ENCODE assay signal across 8 cellular contexts in the genomic region with DNA sequence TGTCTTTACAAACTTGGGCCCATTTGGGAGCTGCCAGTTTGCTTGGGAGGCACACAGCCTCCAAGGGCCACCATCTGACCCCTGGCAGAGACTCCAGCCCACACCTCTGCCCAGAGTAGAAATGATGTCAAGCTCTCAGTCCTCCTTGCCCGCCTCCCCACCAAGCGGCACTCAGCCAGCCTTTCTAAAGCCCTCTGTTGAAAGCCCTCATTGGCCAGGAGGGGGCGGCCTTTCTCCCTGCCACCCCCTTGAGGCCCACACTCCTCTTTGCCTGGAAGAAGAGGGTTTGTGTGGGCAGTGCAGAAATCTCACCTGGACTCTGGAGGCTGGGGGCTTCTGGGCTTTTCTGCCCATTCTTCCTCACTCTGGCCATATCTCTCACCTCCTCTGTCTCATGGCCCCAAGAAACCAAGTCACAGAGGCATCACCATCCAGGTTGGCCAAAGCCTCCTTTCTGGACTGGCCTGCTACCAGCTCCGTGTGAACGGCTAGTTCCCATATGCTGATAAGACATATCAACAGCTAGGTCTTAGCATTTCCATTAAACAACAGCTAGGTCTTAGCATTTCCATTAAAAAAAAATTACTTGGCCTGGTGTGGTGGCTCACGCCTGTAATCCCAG. TPM values are rescaled to one million over a fixed set of nuclear protein-coding genes. Genes with fewer than 3 reads are reported as not detected.
A peak's percentile ranks its signal among the peaks of the same experiment; 100 is the strongest.
DNase-seq lines count a peak whose midpoint lies in the region; ATAC-seq and TF ChIP-seq lines count a peak whose summit lies in the region.

No MANE protein-coding gene starts in this region.

- no peaks in the 10 kb centered on the region for H3K27me3 ChIP-seq in left ventricle myocardium inferior (ENCODE audit: low read depth)
- H3K27me3 ChIP-seq in SJCRH30, result no peaks in the 10 kb centered on the region
- H3K27me3 ChIP-seq in parathyroid adenoma (ENCODE audit: control insufficient read depth, insufficient read depth, low read length), result no peaks in the 10 kb centered on the region
- no peaks in the 10 kb centered on the region for H3K27me3 ChIP-seq in CD4-positive, alpha-beta memory T cell (ENCODE audit: insufficient read depth, low read length)

- H3K4me2 ChIP-seq in parathyroid adenoma (ENCODE audit: low read length), result no peak overlapping the region

- POLR2A ChIA-PET in CD4-positive, alpha-beta memory T cell (lab: Charles Lee; ENCODE audit: partially characterized antibody), result no interaction called here

- H3K36me3 Mint-ChIP-seq in effector memory CD8-positive, alpha-beta T cell (ENCODE audit: insufficient read depth), result no peaks in the 10 kb centered on the region
- no peaks in the 10 kb centered on the region for H3K36me3 Mint-ChIP-seq in CD4-positive, alpha-beta memory T cell

- H3K27ac ChIP-seq in left ventricle myocardium inferior (replicated peaks), result no peak overlapping the region
- H3K27ac ChIP-seq in SJCRH30, result no peak overlapping the region
- H3K27ac ChIP-seq in parathyroid adenoma, result no peak overlapping the region
- no peak overlapping the region for H3K27ac ChIP-seq in CD4-positive, alpha-beta memory T cell (ENCODE audit: low read depth, low read length)

- H3K4me1 ChIP-seq in left ventricle myocardium inferior (peaks cover 25% of the 10 kb centered on the region), SJCRH30 (peaks cover 7% of the 10 kb centered on the region), parathyroid adenoma (no peaks in the 10 kb centered on the region)
- no peaks in the 10 kb centered on the region for H3K4me1 ChIP-seq in CD4-positive, alpha-beta memory T cell (ENCODE audit: insufficient read depth, low read length)

- H3K9me3 ChIP-seq in left ventricle myocardium inferior (replicated peaks) (no peaks in the 10 kb centered on the region), SJCRH30 (replicated peaks) (no peaks in the 10 kb centered on the region), parathyroid adenoma (ENCODE audit: control insufficient read depth, low read length) (no peaks in the 10 kb centered on the region)
- no peaks in the 10 kb centered on the region for H3K9me3 ChIP-seq in CD4-positive, alpha-beta memory T cell (ENCODE audit: control insufficient read depth in 1 of 2, low read length in 2 of 2)

- H2AFZ ChIP-seq in parathyroid adenoma, result no peak overlapping the region

- H3K79me2 ChIP-seq in parathyroid adenoma, result peaks cover 17% of the 10 kb centered on the region

- H3K27me3 Mint-ChIP-seq in effector memory CD8-positive, alpha-beta T cell, result peaks cover 0 to 8% of the 10 kb centered on the region in 2 donors
- no peaks in the 10 kb centered on the region for H3K27me3 Mint-ChIP-seq in CD4-positive, alpha-beta memory T cell

- no peak overlapping the region for H3K9ac ChIP-seq in parathyroid adenoma

- H3K4me3 ChIP-seq in left ventricle myocardium inferior (no peak overlapping the region), SJCRH30 (no peak overlapping the region), parathyroid adenoma (ENCODE audit: low read depth, low read length) (no peak overlapping the region)
- no peak overlapping the region for H3K4me3 ChIP-seq in CD4-positive, alpha-beta memory T cell (ENCODE audit: low read length in 2 of 2)

- H3K4me1 Mint-ChIP-seq in effector memory CD8-positive, alpha-beta T cell (ENCODE audit: low read depth in 2 of 2), result no peaks in the 10 kb centered on the region
- H3K4me1 Mint-ChIP-seq in CD4-positive, alpha-beta memory T cell, result peaks cover 0 to 1% (median under 1%) of the 10 kb centered on the region in 4 donors

- DNase-seq in left ventricle myocardium inferior (no peak), Right ventricle myocardium superior (no peak), SJCRH30 (peak; percentile 30 to 50), COR-L47 (lab: John Stamatoyannopoulos, UW) (no peak), occipital lobe (lab: John Stamatoyannopoulos, UW) (no peak)
- no peak for DNase-seq in effector memory CD8-positive, alpha-beta T cell
- no peak for DNase-seq in CD4-positive, alpha-beta memory T cell

- CTCF ChIA-PET in CD4-positive, alpha-beta memory T cell (lab: Charles Lee; ENCODE audit: partially characterized antibody), result interaction anchor here (1.0 to 2.1 kb wide), 6 partner anchors 9 to 81 kb away, joined by 3 to 15 read pairs (median 3); a partner anchor contains a TSS

- no peak for ATAC-seq in Right ventricle myocardium superior (ENCODE audit: poor library complexity)
- ATAC-seq in effector memory CD8-positive, alpha-beta T cell (replicated peaks), result peak; percentile 29

- H3K27ac Mint-ChIP-seq in effector memory CD8-positive, alpha-beta T cell, result peak overlapping the region in 1 of 2 donors; percentile 38
- H3K27ac Mint-ChIP-seq in CD4-positive, alpha-beta memory T cell, result no peak overlapping the region

- H3K9me3 Mint-ChIP-seq in effector memory CD8-positive, alpha-beta T cell, result no peaks in the 10 kb centered on the region
- H3K9me3 Mint-ChIP-seq in CD4-positive, alpha-beta memory T cell, result peaks cover 0 to 1% (median 0%) of the 10 kb centered on the region in 8 donors

- TF ChIP-seq CTCF in left ventricle myocardium inferior (IDR thresholded peaks at IDR 0.05; ENCODE audit: borderline replicate concordance) (peak; percentile 57), parathyroid adenoma (IDR thresholded peaks at IDR 0.05) (peak; percentile 36)

- H3K36me3 ChIP-seq in left ventricle myocardium inferior, result no peaks in the 10 kb centered on the region
- no peaks in the 10 kb centered on the region for H3K36me3 ChIP-seq in SJCRH30
- H3K36me3 ChIP-seq in parathyroid adenoma (ENCODE audit: control insufficient read depth, insufficient read depth, low read length), result no peaks in the 10 kb centered on the region
- H3K36me3 ChIP-seq in CD4-positive, alpha-beta memory T cell (ENCODE audit: insufficient read depth, low read length), result no peaks in the 10 kb centered on the region

- intact Hi-C loops in left ventricle myocardium inferior (cut with micrococcal nuclease), result no loop called here
- intact Hi-C loops in Right ventricle myocardium superior (cut with DNase I), result no loop called here
- intact Hi-C loops in CD4-positive, alpha-beta memory T cell (cut with micrococcal nuclease), result no loop called here

- no peak overlapping the region for H3K4me3 Mint-ChIP-seq in effector memory CD8-positive, alpha-beta T cell
- no peak overlapping the region for H3K4me3 Mint-ChIP-seq in CD4-positive, alpha-beta memory T cell

RNA-seq across cellular contexts. Expression of a gene that starts 36.1 kb away (rescaled TPM):
- total RNA-seq in left ventricle myocardium inferior, result 17.1 TPM
- 26.7 TPM for total RNA-seq in Right ventricle myocardium superior
- total RNA-seq in SJCRH30 (2014; rRNA removed; shearing (Covaris generic)), result 13.9 and 14.3 TPM in 2 replicates
- 1.1 TPM for total RNA-seq in occipital lobe
- total RNA-seq in CD4-positive, alpha-beta memory T cell, result 1 to 10 TPM; 1.9 TPM
- 1 to 10 TPM; 1.3 to 1.7 TPM for polyA plus RNA-seq in CD4-positive, alpha-beta memory T cell

RNA-seq across cellular contexts. Expression of a gene that starts 36.6 kb away (rescaled TPM):
- 42.7 TPM for total RNA-seq in left ventricle myocardium inferior
- 34.0 TPM for total RNA-seq in Right ventricle myocardium superior
- 77.3 and 83.7 TPM in 2 replicates for total RNA-seq in SJCRH30 (2014; rRNA removed; shearing (Covaris generic))
- total RNA-seq in occipital lobe, result 55.4 TPM
- 100 to 1,000 TPM; 109 to 111 TPM for total RNA-seq in CD4-positive, alpha-beta memory T cell
- polyA plus RNA-seq in CD4-positive, alpha-beta memory T cell, result 10 to 100 TPM; 35.9 to 43.1 TPM

RNA-seq across cellular contexts. Expression of a gene that starts 37.7 kb away (rescaled TPM):
- total RNA-seq in left ventricle myocardium inferior (969 TPM), Right ventricle myocardium superior (152 TPM), occipital lobe (not detected)
- total RNA-seq in SJCRH30 (2014; rRNA removed; shearing (Covaris generic)), result 0.26 and 0.51 TPM in 2 replicates
- not detected for total RNA-seq in CD4-positive, alpha-beta memory T cell
- not detected for polyA plus RNA-seq in CD4-positive, alpha-beta memory T cell

RNA-seq across cellular contexts. Expression of a gene that starts 49.3 kb away (rescaled TPM):
- 47.1 TPM for total RNA-seq in left ventricle myocardium inferior
- 18.7 TPM for total RNA-seq in Right ventricle myocardium superior
- total RNA-seq in SJCRH30 (2014; rRNA removed; shearing (Covaris generic)), result 1.7 and 3.5 TPM in 2 replicates
- 0.62 TPM for total RNA-seq in occipital lobe
- not detected for total RNA-seq in CD4-positive, alpha-beta memory T cell
- not detected for polyA plus RNA-seq in CD4-positive, alpha-beta memory T cell

RNA-seq across cellular contexts. Expression of a gene that starts 54.7 kb away (rescaled TPM):
- total RNA-seq in left ventricle myocardium inferior (1.5 TPM), Right ventricle myocardium superior (0.48 TPM), occipital lobe (not detected)
- total RNA-seq in SJCRH30 (2014; rRNA removed; shearing (Covaris generic)), result 0.75 and 0.84 TPM in 2 replicates
- total RNA-seq in CD4-positive, alpha-beta memory T cell, result not detected
- polyA plus RNA-seq in CD4-positive, alpha-beta memory T cell, result not detected

Comparison
In these comparisons a context has a peak if more than half of its experiments do, and no peak if none do; other contexts are left out.
1. DNase-seq: peak in SJCRH30 (2 of 2); none in left ventricle myocardium inferior (single experiment), Right ventricle myocardium superior (single experiment), effector memory CD8-positive, alpha-beta T cell (0 of 3), COR-L47 (single experiment), occipital lobe (single experiment) and CD4-positive, alpha-beta memory T cell (0 of 5).
2. RNA of a gene that starts 37.7 kb away (total RNA-seq): 969 TPM in left ventricle myocardium inferior (single experiment) and 152 TPM in Right ventricle myocardium superior (single experiment); 0.26 to 0.51 TPM in SJCRH30, not detected in occipital lobe (single experiment) and not detected in CD4-positive, alpha-beta memory T cell; every median in the first group is over 100 times any median in the second.